ENCODE assay signal across 8 cellular contexts in the genomic region with DNA sequence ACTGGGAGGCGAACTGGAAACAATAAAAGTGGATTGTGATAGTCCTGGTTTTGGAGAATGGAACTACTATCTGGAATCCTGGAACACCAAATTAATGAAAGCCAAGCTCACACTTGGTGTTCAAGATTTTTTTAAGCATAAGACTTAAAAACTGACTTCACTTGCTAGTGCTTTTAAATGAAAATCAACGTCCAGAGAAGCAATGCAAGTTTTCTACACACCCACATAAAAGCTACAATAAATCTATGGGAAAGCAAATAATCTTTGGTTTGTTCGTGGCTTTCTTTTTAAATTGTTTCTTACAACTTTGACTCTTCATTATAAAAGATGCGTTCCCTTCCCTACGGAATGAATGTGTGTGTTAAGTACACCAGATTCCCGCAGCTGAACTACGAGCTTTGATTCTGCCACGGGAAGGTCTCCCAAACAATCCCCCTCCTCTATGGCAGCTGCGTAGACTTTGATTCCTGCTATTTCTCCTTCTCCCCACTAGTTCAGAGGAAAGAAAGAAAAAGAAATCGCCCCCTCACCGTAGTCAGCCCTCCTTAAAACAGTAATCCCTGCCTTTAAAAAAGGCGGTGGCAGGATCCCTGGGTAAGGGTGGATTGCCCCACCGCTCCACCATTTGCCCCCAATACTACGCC.
DNase-seq lines count a peak whose midpoint lies in the region; ATAC-seq and TF ChIP-seq lines count a peak whose summit lies in the region.

No MANE protein-coding gene starts in this region.

- H3K9ac ChIP-seq in iPS-15b (ENCODE audit: low read depth, low read length), result peak overlapping the region; percentile 80

- no peak for ATAC-seq in activated CD8-positive, alpha-beta T cell treated with anti-CD3 and anti-CD28 coated beads for 36 hours
- ATAC-seq in stimulated activated naive B cell treated with anti-CD40 and anti-IgM and Interleukin-4, amounts not matched to agents 10 μg/mL and 1 μg/mL and 100 μg/mL, for 72 hours (replicated peaks), result peak; percentile 17 to 30
- ATAC-seq in activated CD4-positive, CD25-positive, alpha-beta regulatory T cell treated with anti-CD3 and anti-CD28 coated beads, Interleukin-2, amount 50 U/mL, for 24 hours, result no peak
- no peak for ATAC-seq in GM21576 (IDR thresholded peaks at IDR 0.05; ENCODE audit: unreplicated experiment)

- H3K36me3 Mint-ChIP-seq in activated CD8-positive, alpha-beta T cell treated with anti-CD3 and anti-CD28 coated beads for 36 hours (ENCODE audit: low read depth), result no peaks in the 10 kb centered on the region
- H3K36me3 Mint-ChIP-seq in stimulated activated naive B cell treated with anti-CD40 and anti-IgM and Interleukin-4, amounts not matched to agents 10 μg/mL and 1 μg/mL and 100 μg/mL, for 72 hours, result peaks cover 0 to 2% of the 10 kb centered on the region in 2 donors

- H3K9me3 Mint-ChIP-seq in activated CD8-positive, alpha-beta T cell treated with anti-CD3 and anti-CD28 coated beads for 36 hours, result no peaks in the 10 kb centered on the region
- H3K9me3 Mint-ChIP-seq in stimulated activated naive B cell treated with anti-CD40 and anti-IgM and Interleukin-4, amounts not matched to agents 10 μg/mL and 1 μg/mL and 100 μg/mL, for 72 hours, result peaks cover 0 to 1% of the 10 kb centered on the region in 2 donors

- TF ChIP-seq CTCF in activated CD8-positive, alpha-beta T cell treated with anti-CD3 and anti-CD28 coated beads for 36 hours (IDR thresholded peaks at IDR 0.05), result no peak

- no peak overlapping the region for H3K27ac Mint-ChIP-seq in activated CD8-positive, alpha-beta T cell treated with anti-CD3 and anti-CD28 coated beads for 36 hours
- H3K27ac Mint-ChIP-seq in stimulated activated naive B cell treated with anti-CD40 and anti-IgM and Interleukin-4, amounts not matched to agents 10 μg/mL and 1 μg/mL and 100 μg/mL, for 72 hours, result no peak overlapping the region

- intact Hi-C loops in activated CD8-positive, alpha-beta T cell treated with anti-CD3 and anti-CD28 coated beads for 36 hours (cut with micrococcal nuclease), result no loop called here

- H3K36me3 ChIP-seq in iPS-15b (ENCODE audit: control insufficient read depth, insufficient read depth, low read length), result no peaks in the 10 kb centered on the region

- H3K4me1 ChIP-seq in iPS-15b (ENCODE audit: control insufficient read depth, insufficient read depth, low read length), result peaks cover 8% of the 10 kb centered on the region

- peaks cover 7% of the 10 kb centered on the region for H3K4me1 Mint-ChIP-seq in activated CD8-positive, alpha-beta T cell treated with anti-CD3 and anti-CD28 coated beads for 36 hours (ENCODE audit: low read depth)
- H3K4me1 Mint-ChIP-seq in stimulated activated naive B cell treated with anti-CD40 and anti-IgM and Interleukin-4, amounts not matched to agents 10 μg/mL and 1 μg/mL and 100 μg/mL, for 72 hours, result peaks cover 6 to 17% of the 10 kb centered on the region in 2 donors

- POLR2A ChIA-PET in activated CD8-positive, alpha-beta T cell treated with anti-CD3 and anti-CD28 coated beads for 36 hours (lab: Charles Lee), result no interaction called here

- H3K27me3 Mint-ChIP-seq in activated CD8-positive, alpha-beta T cell treated with anti-CD3 and anti-CD28 coated beads for 36 hours, result peaks cover 41% of the 10 kb centered on the region
- H3K27me3 Mint-ChIP-seq in stimulated activated naive B cell treated with anti-CD40 and anti-IgM and Interleukin-4, amounts not matched to agents 10 μg/mL and 1 μg/mL and 100 μg/mL, for 72 hours, result peaks cover 33 to 55% of the 10 kb centered on the region in 2 donors

- H3K4me3 ChIP-seq in iPS-15b (ENCODE audit: low read depth, low read length), result peak overlapping the region; percentile 59

- no peaks in the 10 kb centered on the region for H3K9me3 ChIP-seq in iPS-15b (ENCODE audit: control insufficient read depth, insufficient read depth, low read length)

- peaks cover 19% of the 10 kb centered on the region for H3K27me3 ChIP-seq in iPS-15b (ENCODE audit: control insufficient read depth, insufficient read depth, low read length)

- DNase-seq in DMS53 (lab: John Stamatoyannopoulos, UW), result peak; percentile 38
- no peak for DNase-seq in DMS53 treated with DMSO at 0.1 percent for 48 hours (lab: John Stamatoyannopoulos, UW; ENCODE audit: unreplicated experiment)
- DNase-seq in activated CD8-positive, alpha-beta T cell treated with anti-CD3 and anti-CD28 coated beads for 36 hours, result no peak
- DNase-seq in stimulated activated naive B cell treated with anti-CD40 and anti-IgM and Interleukin-4, amounts not matched to agents 10 μg/mL and 1 μg/mL and 100 μg/mL, for 72 hours, result no peak
- no peak for DNase-seq in effector CD4-positive, alpha-beta T cell

- peak overlapping the region; percentile 46 for H3K4me3 Mint-ChIP-seq in activated CD8-positive, alpha-beta T cell treated with anti-CD3 and anti-CD28 coated beads for 36 hours
- H3K4me3 Mint-ChIP-seq in stimulated activated naive B cell treated with anti-CD40 and anti-IgM and Interleukin-4, amounts not matched to agents 10 μg/mL and 1 μg/mL and 100 μg/mL, for 72 hours, result peak overlapping the region; percentile 75 to 82

- CTCF ChIA-PET in activated CD8-positive, alpha-beta T cell treated with anti-CD3 and anti-CD28 coated beads for 36 hours (lab: Charles Lee), result interaction anchor here (1.8 kb wide), 1 partner anchor 16 kb away, joined by 5 read pairs; no protein-coding TSS in a partner anchor

Comparison
In these comparisons a context has a peak if more than half of its experiments do, and no peak if none do; other contexts are left out.
1. ATAC-seq: peak in stimulated activated naive B cell treated with anti-CD40 and anti-IgM and Interleukin-4, amounts not matched to agents 10 μg/mL and 1 μg/mL and 100 μg/mL, for 72 hours (2 of 2); none in activated CD8-positive, alpha-beta T cell treated with anti-CD3 and anti-CD28 coated beads for 36 hours (single experiment), activated CD4-positive, CD25-positive, alpha-beta regulatory T cell treated with anti-CD3 and anti-CD28 coated beads, Interleukin-2, amount 50 U/mL, for 24 hours (0 of 2) and GM21576 (single experiment).